ENCODE assay signal across 34 cellular contexts in genomic region chr18:30888344-30888743, GRCh38.
"Had no signal": no experiment of that assay in that cellular context is flagged by ENCODE, and none has a peak within 500 bp of the region (broad histone marks: within the 10 kb centered on the region; RNA-seq: fewer than 3 reads in every experiment).

No MANE protein-coding gene starts in this region.

- H2AFZ ChIP-seq: PC-9 had no signal

- H3K4me3 ChIP-seq: MG63, PC-9, SJCRH30, SK-N-MC had no signal

- H3K4me1 ChIP-seq: SJCRH30 had no signal

- H3K36me3 Mint-ChIP-seq: T-cell had no signal

- H3K36me3 ChIP-seq: MG63, SJCRH30 had no signal

- H3K27me3 ChIP-seq: MG63, SJCRH30 had no signal

- H3K9me3 ChIP-seq: MG63, SJCRH30 had no signal

- H3K27me3 Mint-ChIP-seq: T-cell had no signal

- H3K4me3 Mint-ChIP-seq: T-cell had no signal

- H3K27ac Mint-ChIP-seq: T-cell had no signal

- ATAC-seq: Panc1, Right ventricle myocardium inferior, SK-N-SH treated with all-trans-retinoic acid at 6 μM for 48 hours, T-cell had no signal

- H3K27ac ChIP-seq: PC-9, RWPE1, SJCRH30, SK-N-MC had no signal

- H3K4me2 ChIP-seq: PC-9 had no signal

- DNase-seq: Kasumi-1, MG63, NCI-H1048, NCI-H1092 treated with DMSO at 0.1 percent for 48 hours, NCI-H1105 treated with DMSO at 0.1 percent for 48 hours, NCI-H1417, NCI-H1436, NCI-H146, NCI-H1694, NCI-H187, NCI-H1930, NCI-H2029 treated with DMSO at 0.1 percent for 48 hours, NCI-H2081 treated with DMSO at 0.1 percent for 48 hours, NCI-H2107, NCI-H2171, NCI-H226, NCI-H446 treated with DMSO at 0.1 percent for 48 hours, NCI-H510A, NCI-H524, NCI-H526, NCI-H69, NCI-H748 treated with DMSO at 0.1 percent for 48 hours, NCI-H82, PC-9, SHP77, SIG-M5, SJCRH30, T-cell had no signal

- H3K4me1 Mint-ChIP-seq: T-cell had no signal

- FAIRE-seq: RCC 7860 had no signal
